Comparison of ENCODE assay signal across 8 cellular contexts in genomic region chr1:15758953-15759661, GRCh38. TPM values are rescaled to one million over a fixed set of nuclear protein-coding genes. Genes with fewer than 3 reads are reported as not detected.
A peak's percentile ranks its signal among the peaks of the same experiment; 100 is the strongest.
DNase-seq lines count a peak whose midpoint lies in the region; ATAC-seq and TF ChIP-seq lines count a peak whose summit lies in the region.

No MANE protein-coding gene starts in this region.

- peaks cover 2% of the 10 kb centered on the region for H3K36me3 ChIP-seq in H7 (replicated peaks; ENCODE audit: control insufficient read depth, insufficient read depth, low read length)
- no peaks in the 10 kb centered on the region for H3K36me3 ChIP-seq in adipocyte (ENCODE audit: control insufficient read depth, insufficient read depth, low read length, severe bottlenecking)
- no peaks in the 10 kb centered on the region for H3K36me3 ChIP-seq in gastrocnemius medialis

- H3K27me3 ChIP-seq in H7 (ENCODE audit: control insufficient read depth, insufficient read depth, low read length) (no peaks in the 10 kb centered on the region; the same call in 1 of the 2 replicates), adipocyte (replicated peaks; ENCODE audit: control insufficient read depth, insufficient read depth, low read length) (no peaks in the 10 kb centered on the region), gastrocnemius medialis (peaks cover 24 to 35% (median 30%) of the 10 kb centered on the region in 3 donors)

- in situ Hi-C loops in gastrocnemius medialis (cut with MboI; ENCODE audit: low sequenced_read_pairs in 4 of 4), result no loop called here

- TF ChIP-seq CTCF in gastrocnemius medialis (IDR thresholded peaks at IDR 0.05 in 4 of 5, conservative IDR thresholded peaks at IDR 0.05 in 1 of 5), result no peak

- peak overlapping the region; percentile 31 to 65 (median 61) for H3K27ac ChIP-seq in gastrocnemius medialis

- H3K9me3 ChIP-seq in adipocyte (ENCODE audit: control insufficient read depth, low read length) (no peaks in the 10 kb centered on the region), gastrocnemius medialis (no peaks in the 10 kb centered on the region)

- peak overlapping the region; percentile 85 for H3K9ac ChIP-seq in adipocyte (ENCODE audit: low read length)

- intact Hi-C loops in gastrocnemius medialis (cut with DNase I; ENCODE audit: low total_unique reads), result no loop called here

- DNase-seq in H7 (peak; percentile 88), adipocyte (ENCODE audit: low read depth) (peak; percentile 72), hepatic stellate cell (ENCODE audit: low spot score) (peak; percentile 69), gastrocnemius medialis (no peak), erythroblast (lab: John Stamatoyannopoulos, UW) (no peak)
- no peak for DNase-seq in activated CD4-positive, CD25-positive, alpha-beta regulatory T cell treated with anti-CD3 and anti-CD28 coated beads, Interleukin-2, amount 50 U/mL, for 72 hours

- H3K4me1 ChIP-seq in adipocyte (ENCODE audit: control insufficient read depth, insufficient read depth, low read length), result peaks cover 40% of the 10 kb centered on the region
- peaks cover 0 to 15% of the 10 kb centered on the region in 2 donors for H3K4me1 ChIP-seq in gastrocnemius medialis

- ATAC-seq in gastrocnemius medialis (no peak), HG03039 (IDR thresholded peaks at IDR 0.05; ENCODE audit: unreplicated experiment) (no peak), GM18502 (IDR thresholded peaks at IDR 0.05; ENCODE audit: poor library complexity, unreplicated experiment) (no peak)

- H3K4me3 ChIP-seq in H7 (ENCODE audit: insufficient read depth, low read depth, low read length) (peak overlapping the region; percentile 96), adipocyte (ENCODE audit: low read length) (peak overlapping the region; percentile 80), gastrocnemius medialis (peak overlapping the region; percentile 51 to 63 (median 55))

- TF ChIP-seq POLR2A in gastrocnemius medialis (IDR thresholded peaks at IDR 0.05) (peak in 1 of 2 donors; percentile 16), erythroblast (IDR thresholded peaks at IDR 0.05; ENCODE audit: low read length) (no peak)

RNA-seq across cellular contexts. Expression of gene FBLIM1, which starts 0.5 kb away (rescaled TPM):
- total RNA-seq in H7 (2014; rRNA removed; shearing (Covaris generic)), result 91.0 and 95.6 TPM in 2 replicates
- total RNA-seq in gastrocnemius medialis, result 1 to 10 TPM; 1.4 to 3.9 (median 3.8) TPM

RNA-seq across cellular contexts. Expression of gene TMEM82, which starts 16.8 kb away (rescaled TPM):
- 1.00 and 2.2 TPM in 2 replicates for total RNA-seq in H7 (2014; rRNA removed; shearing (Covaris generic))
- total RNA-seq in gastrocnemius medialis, result under 1 TPM in 1 of 4 donors, not detected in 3; 0.33 TPM

RNA-seq across cellular contexts. Expression of gene SLC25A34, which starts 23.0 kb away (rescaled TPM):
- total RNA-seq in H7 (2014; rRNA removed; shearing (Covaris generic)), result 0.70 and 1.7 TPM in 2 replicates
- 10 to 100 TPM in 3 of 4 donors, 1 to 10 TPM in 1; 7.8 to 17.2 (median 13.8) TPM for total RNA-seq in gastrocnemius medialis

RNA-seq across cellular contexts. Expression of gene UQCRHL, which starts 48.3 kb away (rescaled TPM):
- total RNA-seq in H7 (2014; rRNA removed; shearing (Covaris generic)), result 9.3 and 14.5 TPM in 2 replicates
- total RNA-seq in gastrocnemius medialis, result 1 to 10 TPM; 1.2 to 2.4 (median 1.2) TPM

Comparison
In these comparisons a context has a peak if more than half of its experiments do, and no peak if none do; other contexts are left out.
1. DNase-seq: peak in H7 (single experiment), adipocyte (single experiment) and hepatic stellate cell (single experiment); none in gastrocnemius medialis (0 of 2), erythroblast (0 of 2) and activated CD4-positive, CD25-positive, alpha-beta regulatory T cell treated with anti-CD3 and anti-CD28 coated beads, Interleukin-2, amount 50 U/mL, for 72 hours (single experiment).
2. RNA of gene FBLIM1, which starts 0.5 kb away (total RNA-seq): 91.0 to 95.6 TPM in H7; 1.4 to 3.9 TPM in gastrocnemius medialis; every median in the first group is over 10 times any median in the second.
3. Peak in every context shown above with its lines, with median percentiles within 50 percentile points of each other: H3K4me3 ChIP-seq.